In the genomic region with DNA sequence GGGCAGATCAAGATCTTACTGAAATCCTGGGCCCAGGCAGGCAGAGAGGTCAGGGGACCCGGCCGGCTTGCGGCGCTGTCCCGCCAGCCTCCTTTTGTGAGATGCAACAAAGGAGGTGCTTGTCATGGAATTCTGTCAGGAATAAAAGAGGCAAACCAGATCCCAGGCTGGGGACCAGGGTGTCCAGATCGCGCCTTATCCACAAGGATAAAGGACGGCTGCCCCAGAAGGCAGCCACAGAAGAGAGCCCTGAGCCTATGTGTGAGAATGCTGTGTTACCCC, we compare ENCODE assay signal across 2 cellular contexts.
TF ChIP-seq lines count a peak whose summit lies in the region.

No MANE protein-coding gene starts in this region.

TF ChIP-seq in IMR-90, 13 proteins besides CTCF, POLR2A, EP300 and RAD21:
- TF ChIP-seq MXI1 (IDR thresholded peaks at IDR 0.05; ENCODE audit: borderline replicate concordance, low read depth, low read length) (no peak), FOS (IDR thresholded peaks at IDR 0.05; ENCODE audit: low read depth, low read length) (no peak), USF2 (IDR thresholded peaks at IDR 0.05; ENCODE audit: low read depth, low read length) (no peak), CHD1 (IDR thresholded peaks at IDR 0.05; ENCODE audit: low read depth, low read length) (no peak), MAFK (IDR thresholded peaks at IDR 0.05; ENCODE audit: low read depth, low read length) (no peak), NFE2L2 (IDR thresholded peaks at IDR 0.05; ENCODE audit: low read depth, low read length) (no peak), BHLHE40 (IDR thresholded peaks at IDR 0.05; ENCODE audit: low read depth, low read length) (no peak), RFX5 (IDR thresholded peaks at IDR 0.05; ENCODE audit: low read depth, low read length) (no peak)

TF ChIP-seq in GM12878, 131 proteins besides CTCF, POLR2A, EP300 and RAD21:
- TF ChIP-seq NKRF (conservative IDR thresholded peaks at IDR 0.05) (no peak), RAD51 (IDR thresholded peaks at IDR 0.05) (no peak), IKZF1 (conservative IDR thresholded peaks at IDR 0.05) (no peak), MYC (IDR thresholded peaks at IDR 0.05; ENCODE audit: insufficient read depth, insufficient read length, insufficient replicate concordance, low read length, severe bottlenecking) (no peak), ZBTB11 (CRISPR knock-in tag; IDR thresholded peaks at IDR 0.05) (no peak), E4F1 (IDR thresholded peaks at IDR 0.05; ENCODE audit: borderline replicate concordance, partially characterized antibody) (no peak), BHLHE40 (IDR thresholded peaks at IDR 0.05; ENCODE audit: borderline replicate concordance in 1 of 2, low read depth in 2 of 2, low read length in 1 of 2) (no peak), EED (IDR thresholded peaks at IDR 0.05; ENCODE audit: low read depth) (no peak), HDAC6 (IDR thresholded peaks at IDR 0.05; ENCODE audit: unreplicated experiment) (no peak), NR2F1 (conservative IDR thresholded peaks at IDR 0.05) (no peak), RFX5 (IDR thresholded peaks at IDR 0.05; ENCODE audit: low read depth, low read length) (no peak)
- TF ChIP-seq, protein P1, sequence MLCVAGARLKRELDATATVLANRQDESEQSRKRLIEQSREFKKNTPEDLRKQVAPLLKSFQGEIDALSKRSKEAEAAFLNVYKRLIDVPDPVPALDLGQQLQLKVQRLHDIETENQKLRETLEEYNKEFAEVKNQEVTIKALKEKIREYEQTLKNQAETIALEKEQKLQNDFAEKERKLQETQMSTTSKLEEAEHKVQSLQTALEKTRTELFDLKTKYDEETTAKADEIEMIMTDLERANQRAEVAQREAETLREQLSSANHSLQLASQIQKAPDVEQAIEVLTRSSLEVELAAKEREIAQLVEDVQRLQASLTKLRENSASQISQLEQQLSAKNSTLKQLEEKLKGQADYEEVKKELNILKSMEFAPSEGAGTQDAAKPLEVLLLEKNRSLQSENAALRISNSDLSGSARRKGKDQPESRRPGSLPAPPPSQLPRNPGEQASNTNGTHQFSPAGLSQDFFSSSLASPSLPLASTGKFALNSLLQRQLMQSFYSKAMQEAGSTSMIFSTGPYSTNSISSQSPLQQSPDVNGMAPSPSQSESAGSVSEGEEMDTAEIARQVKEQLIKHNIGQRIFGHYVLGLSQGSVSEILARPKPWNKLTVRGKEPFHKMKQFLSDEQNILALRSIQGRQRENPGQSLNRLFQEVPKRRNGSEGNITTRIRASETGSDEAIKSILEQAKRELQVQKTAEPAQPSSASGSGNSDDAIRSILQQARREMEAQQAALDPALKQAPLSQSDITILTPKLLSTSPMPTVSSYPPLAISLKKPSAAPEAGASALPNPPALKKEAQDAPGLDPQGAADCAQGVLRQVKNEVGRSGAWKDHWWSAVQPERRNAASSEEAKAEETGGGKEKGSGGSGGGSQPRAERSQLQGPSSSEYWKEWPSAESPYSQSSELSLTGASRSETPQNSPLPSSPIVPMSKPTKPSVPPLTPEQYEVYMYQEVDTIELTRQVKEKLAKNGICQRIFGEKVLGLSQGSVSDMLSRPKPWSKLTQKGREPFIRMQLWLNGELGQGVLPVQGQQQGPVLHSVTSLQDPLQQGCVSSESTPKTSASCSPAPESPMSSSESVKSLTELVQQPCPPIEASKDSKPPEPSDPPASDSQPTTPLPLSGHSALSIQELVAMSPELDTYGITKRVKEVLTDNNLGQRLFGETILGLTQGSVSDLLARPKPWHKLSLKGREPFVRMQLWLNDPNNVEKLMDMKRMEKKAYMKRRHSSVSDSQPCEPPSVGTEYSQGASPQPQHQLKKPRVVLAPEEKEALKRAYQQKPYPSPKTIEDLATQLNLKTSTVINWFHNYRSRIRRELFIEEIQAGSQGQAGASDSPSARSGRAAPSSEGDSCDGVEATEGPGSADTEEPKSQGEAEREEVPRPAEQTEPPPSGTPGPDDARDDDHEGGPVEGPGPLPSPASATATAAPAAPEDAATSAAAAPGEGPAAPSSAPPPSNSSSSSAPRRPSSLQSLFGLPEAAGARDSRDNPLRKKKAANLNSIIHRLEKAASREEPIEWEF (IDR thresholded peaks at IDR 0.05; ENCODE audit: insufficient replicate concordance, low read depth, low read length), result no peak
TF ChIP-seq in GM12878: peak in this region for 0.
